16 cellular contexts compared by ENCODE assay signal in the genomic region with DNA sequence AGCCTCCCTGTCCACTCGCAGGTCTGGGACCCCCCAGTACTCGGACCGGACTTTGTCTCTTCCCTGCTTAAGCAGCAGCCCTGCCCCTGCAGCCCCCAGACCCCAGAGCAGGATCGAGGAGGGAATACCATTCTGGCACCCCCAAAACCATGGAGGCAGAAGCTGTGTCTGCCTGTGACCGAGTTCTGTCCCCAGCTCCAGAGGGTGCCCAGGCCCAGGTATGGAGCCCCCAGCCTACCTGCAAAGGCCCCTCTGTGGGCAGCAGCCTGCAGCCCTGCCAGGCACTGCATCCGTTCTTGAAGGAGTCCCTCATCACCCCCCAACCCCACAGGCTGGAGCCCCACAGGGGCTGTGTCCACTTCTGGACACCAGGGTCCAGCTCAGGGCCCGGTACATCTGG.
DNase-seq lines count a peak whose midpoint lies in the region; ATAC-seq and TF ChIP-seq lines count a peak whose summit lies in the region.
"Had no signal": no experiment of that assay in that cellular context is flagged by ENCODE, and none has a peak within 500 bp of the region (broad histone marks: within the 10 kb centered on the region; RNA-seq: fewer than 3 reads in every experiment).

No MANE protein-coding gene starts in this region.

- DNase-seq in natural killer cell, result peak; percentile 6
- DNase-seq in natural killer cell treated with Interleukin-12 subunit alpha and Interleukin-12 subunit beta and Interleukin-15 and Interleukin-18, amount 100 ng/mL, for 72 hours (ENCODE audit: low spot score), result no peak
- DNase-seq in endodermal cell, result peak; percentile 26
- DNase-seq in sciatic nerve (ENCODE audit: low spot score), result peak; percentile 30
- DNase-seq in aorta, result peak; percentile 20 to 67
- DNase-seq in Caco-2, result no peak
- DNase-seq: ACHN, DMS 273 treated with DMSO at 0.1 percent for 48 hours, DND-41, NCI-H1417 treated with DMSO at 0.1 percent for 48 hours, NCI-H1930, NCI-H345, Right ventricle myocardium superior had no signal

- WGBS in endodermal cell (ENCODE audit: insufficient coverage in 1 of 2, insufficient read length in 1 of 2), 2 experiments, result 88 to 93% methylated on average over 5 to 7 of the region's 7 CpGs
- WGBS in aorta, 2 donors, result 70 to 87% methylated on average over 7 of the region's 7 CpGs

- ATAC-seq in natural killer cell, result no peak
- ATAC-seq in natural killer cell treated with Interleukin-12 subunit alpha and Interleukin-12 subunit beta and Interleukin-15 and Interleukin-18, amount 100 ng/mL, for 72 hours, result no peak
- ATAC-seq in sciatic nerve, result no peak
- ATAC-seq in aorta (ENCODE audit: low FRiP score), result no peak
- no peak for ATAC-seq in HG02840 (IDR thresholded peaks at IDR 0.05; ENCODE audit: low FRiP score, unreplicated experiment)

- intact Hi-C loops in natural killer cell (cut with micrococcal nuclease), result no loop called here
- intact Hi-C loops in sciatic nerve (cut with DNase I), result no loop called here
- intact Hi-C loops in aorta (cut with DNase I), result no loop called here
- intact Hi-C loops in Caco-2 (cut with micrococcal nuclease; ENCODE audit: unreplicated experiment), result no loop called here

- CTCF ChIA-PET in Caco-2 (lab: Charles Lee), result interaction anchor here (1.3 kb wide), 1 partner anchor 31 kb away, joined by 3 read pairs; no protein-coding TSS in a partner anchor

- H3K27me3 ChIP-seq in endodermal cell (ENCODE audit: control insufficient read depth, insufficient read depth, low read length, poor library complexity, severe bottlenecking) (peaks cover 6% of the 10 kb centered on the region), aorta (ENCODE audit: control insufficient read depth in 1 of 2, insufficient read depth in 2 of 2, low read length in 1 of 2) (no peaks in the 10 kb centered on the region), Caco-2 (replicated peaks; ENCODE audit: control insufficient read depth, insufficient read depth, low read length) (peaks cover 2% of the 10 kb centered on the region; the same call in 1 of the 2 replicates)
- H3K27me3 ChIP-seq: Peyer's patch had no signal

- POLR2A ChIA-PET in Caco-2 (lab: Charles Lee), result no interaction called here

- H3K27me3 Mint-ChIP-seq in natural killer cell (ENCODE audit: low read depth in 2 of 2) (no peaks in the 10 kb centered on the region), endodermal cell (ENCODE audit: insufficient read depth) (peaks cover 5% of the 10 kb centered on the region), Caco-2 (ENCODE audit: insufficient read depth, unreplicated experiment) (peaks cover 27% of the 10 kb centered on the region)
- no peaks in the 10 kb centered on the region for H3K27me3 Mint-ChIP-seq in natural killer cell treated with Interleukin-12 subunit alpha and Interleukin-12 subunit beta and Interleukin-15 and Interleukin-18, amount 100 ng/mL, for 72 hours

- TF ChIP-seq CTCF in natural killer cell (IDR thresholded peaks at IDR 0.05), result no peak
- no peak for TF ChIP-seq CTCF in endodermal cell (conservative IDR thresholded peaks at IDR 0.05)
- TF ChIP-seq CTCF in Caco-2 (IDR thresholded peaks at IDR 0.05; ENCODE audit: insufficient read depth in 1 of 2, low read depth in 1 of 2, low read length in 1 of 2, severe bottlenecking in 1 of 2, unreplicated experiment in 1 of 2), result no peak

- H3K4me1 ChIP-seq in endodermal cell (ENCODE audit: control insufficient read depth, insufficient read depth, low read length), result no peaks in the 10 kb centered on the region
- H3K4me1 ChIP-seq in aorta (ENCODE audit: control insufficient read depth in 1 of 2, insufficient read depth in 2 of 2, low read length in 2 of 2), result no peaks in the 10 kb centered on the region
- no peaks in the 10 kb centered on the region for H3K4me1 ChIP-seq in Caco-2
- H3K4me1 ChIP-seq: Peyer's patch had no signal

- H3K36me3 ChIP-seq in endodermal cell (ENCODE audit: control insufficient read depth, insufficient read depth, low read length) (no peaks in the 10 kb centered on the region), aorta (ENCODE audit: control insufficient read depth in 1 of 2, insufficient read depth in 2 of 2, low read length in 1 of 2) (no peaks in the 10 kb centered on the region), Caco-2 (ENCODE audit: control insufficient read depth, insufficient read depth, low read length) (no peaks in the 10 kb centered on the region)
- H3K36me3 ChIP-seq: Peyer's patch had no signal

- H3K4me1 Mint-ChIP-seq in natural killer cell, result peaks cover 6 to 16% of the 10 kb centered on the region in 2 donors
- peaks cover 12 to 13% of the 10 kb centered on the region in 2 donors for H3K4me1 Mint-ChIP-seq in natural killer cell treated with Interleukin-12 subunit alpha and Interleukin-12 subunit beta and Interleukin-15 and Interleukin-18, amount 100 ng/mL, for 72 hours (ENCODE audit: low read depth in 2 of 2)
- H3K4me1 Mint-ChIP-seq in endodermal cell, result no peaks in the 10 kb centered on the region
- no peaks in the 10 kb centered on the region for H3K4me1 Mint-ChIP-seq in Caco-2 (ENCODE audit: low read depth, unreplicated experiment)

- H3K9me3 ChIP-seq in endodermal cell (ENCODE audit: control insufficient read depth, low read length) (no peaks in the 10 kb centered on the region), aorta (ENCODE audit: control insufficient read depth, low read length) (peaks cover 2% of the 10 kb centered on the region), Caco-2 (no peaks in the 10 kb centered on the region)
- H3K9me3 ChIP-seq: Peyer's patch had no signal

- H3K27ac ChIP-seq in endodermal cell (ENCODE audit: low read depth, low read length) (no peak overlapping the region), aorta (ENCODE audit: low read depth in 1 of 2, low read length in 2 of 2) (no peak overlapping the region)
- H3K27ac ChIP-seq: HL-60, Peyer's patch had no signal

- no TSS peak for BruUV-seq in Caco-2 (replicated peaks; lab: Mats Ljungman, UMichigan)

- H3K36me3 Mint-ChIP-seq in natural killer cell (no peaks in the 10 kb centered on the region), endodermal cell (ENCODE audit: low read depth) (no peaks in the 10 kb centered on the region), Caco-2 (ENCODE audit: insufficient read depth, unreplicated experiment) (no peaks in the 10 kb centered on the region)
- H3K36me3 Mint-ChIP-seq in natural killer cell treated with Interleukin-12 subunit alpha and Interleukin-12 subunit beta and Interleukin-15 and Interleukin-18, amount 100 ng/mL, for 72 hours, result no peaks in the 10 kb centered on the region

- H3K9ac ChIP-seq in endodermal cell (ENCODE audit: extremely low read depth, low read length, poor library complexity, severe bottlenecking), result no peak overlapping the region

- no peaks in the 10 kb centered on the region for H3K9me3 Mint-ChIP-seq in natural killer cell
- no peaks in the 10 kb centered on the region for H3K9me3 Mint-ChIP-seq in natural killer cell treated with Interleukin-12 subunit alpha and Interleukin-12 subunit beta and Interleukin-15 and Interleukin-18, amount 100 ng/mL, for 72 hours
- H3K9me3 Mint-ChIP-seq in endodermal cell, result peaks cover under 1% of the 10 kb centered on the region
- H3K9me3 Mint-ChIP-seq in Caco-2 (ENCODE audit: unreplicated experiment), result no peaks in the 10 kb centered on the region

- no peak overlapping the region for H3K4me3 Mint-ChIP-seq in natural killer cell
- no peak overlapping the region for H3K4me3 Mint-ChIP-seq in natural killer cell treated with Interleukin-12 subunit alpha and Interleukin-12 subunit beta and Interleukin-15 and Interleukin-18, amount 100 ng/mL, for 72 hours
- no peak overlapping the region for H3K4me3 Mint-ChIP-seq in endodermal cell
- H3K4me3 Mint-ChIP-seq in Caco-2 (ENCODE audit: unreplicated experiment), result no peak overlapping the region

- H3K4me3 ChIP-seq in endodermal cell (ENCODE audit: low read length) (no peak overlapping the region), aorta (ENCODE audit: low read length in 2 of 2) (no peak overlapping the region), Caco-2 (ENCODE audit: low read depth, low read length) (no peak overlapping the region)
- H3K4me3 ChIP-seq: Peyer's patch had no signal

- no peak overlapping the region for H3K27ac Mint-ChIP-seq in natural killer cell
- H3K27ac Mint-ChIP-seq in natural killer cell treated with Interleukin-12 subunit alpha and Interleukin-12 subunit beta and Interleukin-15 and Interleukin-18, amount 100 ng/mL, for 72 hours, result no peak overlapping the region
- no peak overlapping the region for H3K27ac Mint-ChIP-seq in endodermal cell
- no peak overlapping the region for H3K27ac Mint-ChIP-seq in Caco-2 (ENCODE audit: unreplicated experiment)

Comparison
In these comparisons a context has a peak if more than half of its experiments do, and no peak if none do; other contexts are left out.
1. DNase-seq: peak in natural killer cell (single experiment), endodermal cell (single experiment), sciatic nerve (single experiment) and aorta (2 of 2); none in natural killer cell treated with Interleukin-12 subunit alpha and Interleukin-12 subunit beta and Interleukin-15 and Interleukin-18, amount 100 ng/mL, for 72 hours (single experiment) and Caco-2 (0 of 2).